8 cellular contexts compared by ENCODE assay signal in the genomic region with DNA sequence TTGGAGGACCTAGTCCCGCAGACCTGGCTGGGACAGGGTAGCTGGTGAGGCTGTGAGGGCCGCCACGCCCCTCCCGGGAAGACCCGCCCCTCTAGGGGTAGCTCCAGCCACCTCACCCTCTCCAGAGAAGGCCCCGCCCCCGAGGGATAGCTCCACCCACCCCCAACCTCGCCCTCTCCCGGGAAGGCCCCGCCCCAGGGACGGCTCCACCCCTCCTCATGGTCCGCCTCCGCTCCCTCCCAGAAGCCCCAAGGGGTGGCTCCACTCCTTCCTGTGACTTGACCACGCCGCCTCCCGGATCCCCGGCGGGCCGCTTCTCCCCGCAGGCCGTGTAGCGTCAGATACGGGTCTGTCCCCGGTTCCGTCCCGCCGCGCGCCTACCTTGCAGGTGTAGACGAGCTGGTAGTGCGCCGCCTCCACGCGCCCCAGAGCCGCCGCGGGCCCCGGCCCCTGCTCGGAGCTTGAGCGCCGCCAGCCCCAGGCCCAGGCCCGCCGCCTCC. TPM values are rescaled to one million over a fixed set of nuclear protein-coding genes. Genes with fewer than 3 reads are reported as not detected.
DNase-seq lines count a peak whose midpoint lies in the region; ATAC-seq and TF ChIP-seq lines count a peak whose summit lies in the region.

No MANE protein-coding gene starts in this region.

- peak overlapping the region; percentile 76 for H3K56ac ChIP-seq in IMR-90 (ENCODE audit: extremely low read depth, insufficient read depth, low read length)

- no peaks in the 10 kb centered on the region for H3F3A ChIP-seq in PC-3 (ENCODE audit: low read length, unreplicated experiment)

- H2AFZ ChIP-seq in IMR-90 (replicated peaks; ENCODE audit: low read length, poor library complexity) (peak overlapping the region; percentile 96), PC-3 (ENCODE audit: low read length) (peak overlapping the region; percentile 42; the same call in 1 of the 2 replicates)

- H2AK5ac ChIP-seq in IMR-90 (ENCODE audit: low read depth, low read length): peak overlapping the region; percentile 99

- POLR2A ChIA-PET in IMR-90 (lab: Charles Lee; ENCODE audit: unreplicated experiment) (interaction anchor here (0.5 to 0.8 kb wide), 4 partner anchors 34 to 50 kb away, joined by 3 to 4 read pairs (median 3); partner anchors contain the start of gene GPSM1), PC-3 (lab: Charles Lee; ENCODE audit: unreplicated experiment) (interaction anchor here (0.5 to 0.9 kb wide), 9 partner anchors 8 to 402 kb away, joined by 3 to 7 read pairs (median 3); no protein-coding TSS in a partner anchor)

- H2BK20ac ChIP-seq in IMR-90 (ENCODE audit: low read depth, low read length): peak overlapping the region; percentile 4; the same call in 1 of the 2 replicates

- H3K27ac ChIP-seq in IMR-90 (ENCODE audit: insufficient read depth, low read length): peak overlapping the region; percentile 83
- H3K27ac ChIP-seq in PC-3 (ENCODE audit: low read length): peak overlapping the region; percentile 75
- peak overlapping the region; percentile 84 to 96 (median 94) for H3K27ac ChIP-seq in esophagus muscularis mucosa (replicated peaks in 1 of 4)

- H3K27me3 Mint-ChIP-seq in naive B cell: peaks cover 0 to 13% (median 0%) of the 10 kb centered on the region in 3 donors

- H3K9ac ChIP-seq in IMR-90 (ENCODE audit: low read depth, low read length): peak overlapping the region; percentile 76
- H3K9ac ChIP-seq in PC-3 (ENCODE audit: low read length): peak overlapping the region; percentile 91

- H3K14ac ChIP-seq in IMR-90 (replicated peaks; ENCODE audit: low read depth, low read length): 0 out of 2 replicates have a peak overlapping the region, but pooled peaks have one; percentile 20

- no peak for TF ChIP-seq CTCF in IMR-90 (conservative IDR thresholded peaks at IDR 0.05; ENCODE audit: low read depth, low read length)
- no peak for TF ChIP-seq CTCF in PC-3 (conservative IDR thresholded peaks at IDR 0.05; ENCODE audit: low read depth, low read length)
- no peak for TF ChIP-seq CTCF in esophagus muscularis mucosa (IDR thresholded peaks at IDR 0.05)

- peak overlapping the region; percentile 94 for H3K4ac ChIP-seq in IMR-90 (ENCODE audit: low read depth, low read length)

- dilution Hi-C loops in IMR-90 (cut with HindIII; ENCODE audit: low sequenced_read_pairs, unreplicated experiment): no loop called here

- TF ChIP-seq POLR2A in IMR-90 (IDR thresholded peaks at IDR 0.05; ENCODE audit: low read depth, low read length) (peak; percentile 75), esophagus muscularis mucosa (IDR thresholded peaks at IDR 0.05; ENCODE audit: low read depth) (peak; percentile 78)

- no peak overlapping the region; the same call in 1 of the 2 replicates for H4K5ac ChIP-seq in IMR-90 (ENCODE audit: low read depth, low read length)

- H3K4me1 ChIP-seq in IMR-90 (ENCODE audit: control insufficient read depth, insufficient read depth, low read length) (peaks cover 29% of the 10 kb centered on the region), PC-3 (ENCODE audit: insufficient read depth, low read length) (peaks cover 9% of the 10 kb centered on the region; the same call in 1 of the 2 replicates), esophagus muscularis mucosa (peaks cover 29 to 39% (median 37%) of the 10 kb centered on the region in 4 donors)

- H2BK120ac ChIP-seq in IMR-90 (ENCODE audit: low read depth, low read length): peak overlapping the region; percentile 72

- H3K23ac ChIP-seq in IMR-90 (ENCODE audit: low read depth, low read length): peak overlapping the region; percentile 8; the same call in 1 of the 2 replicates

- peak overlapping the region; percentile 84 for H2BK5ac ChIP-seq in IMR-90 (ENCODE audit: low read depth, low read length, poor library complexity, severe bottlenecking)

- CTCF ChIA-PET in IMR-90 (lab: Yijun Ruan, JAX): interaction anchor here (0.9 to 1.6 kb wide), 5 partner anchors 9 to 50 kb away, joined by 3 to 8 read pairs (median 3); no protein-coding TSS in a partner anchor
- CTCF ChIA-PET in PC-3 (lab: Charles Lee): interaction anchor here (0.6 to 1.0 kb wide), 3 partner anchors 17 to 135 kb away, joined by 3 to 13 read pairs (median 3); no protein-coding TSS in a partner anchor

- H3K4me3 Mint-ChIP-seq in naive B cell: peak overlapping the region; percentile 74 to 91 (median 86)

- TF ChIP-seq RAD21 in IMR-90 (IDR thresholded peaks at IDR 0.05; ENCODE audit: low read length): no peak

- peak overlapping the region; percentile 22 to 94 (median 72) for H3K27ac Mint-ChIP-seq in naive B cell

- no peaks in the 10 kb centered on the region for H3K79me2 ChIP-seq in PC-3 (ENCODE audit: low read length)

- H4K20me1 ChIP-seq in IMR-90 (ENCODE audit: insufficient read depth, low read length) (no peaks in the 10 kb centered on the region; the same call in 1 of the 2 replicates), PC-3 (ENCODE audit: low read length) (no peaks in the 10 kb centered on the region)

- peak overlapping the region; percentile 100 for H2AK9ac ChIP-seq in IMR-90 (replicated peaks; ENCODE audit: low read depth, low read length, poor library complexity)

- H3K9me3 Mint-ChIP-seq in naive B cell: no peaks in the 10 kb centered on the region

- no peak for TF ChIP-seq EP300 in esophagus muscularis mucosa (IDR thresholded peaks at IDR 0.05)

- H3K9me3 ChIP-seq in IMR-90 (ENCODE audit: control insufficient read depth, insufficient read depth, low read length) (no peaks in the 10 kb centered on the region), PC-3 (ENCODE audit: low read length) (no peaks in the 10 kb centered on the region), esophagus muscularis mucosa (no peaks in the 10 kb centered on the region)

- 1% methylated on average over 22 of the region's 43 CpGs; no CpG with 5 or more reads in 1 of the 2 experiments for WGBS in IMR-90 (ENCODE audit: extremely low coverage in 2 of 2, insufficient read length in 1 of 2), 2 experiments
- no CpG with 5 or more reads among the region's 43 CpGs for WGBS in esophagus muscularis mucosa

- H3K36me3 ChIP-seq in IMR-90 (ENCODE audit: control insufficient read depth, insufficient read depth, low read length) (peaks cover 9% of the 10 kb centered on the region; the same call in 1 of the 2 replicates), PC-3 (ENCODE audit: low read depth, low read length) (no peaks in the 10 kb centered on the region), esophagus muscularis mucosa (peaks cover 0 to 19% (median 10%) of the 10 kb centered on the region in 4 donors)

- DNase-seq in DMS153 treated with DMSO at 0.1 percent for 48 hours (lab: John Stamatoyannopoulos, UW; ENCODE audit: unreplicated experiment) (peak; percentile 60), IMR-90 (peak; percentile 91), PC-3 (peak; percentile 88), esophagus muscularis mucosa (ENCODE audit: extremely low spot score) (peak; percentile 99), naive B cell (peak; percentile 80)
- DNase-seq in activated T-cell treated with anti-CD3 and anti-CD28 coated beads, Interleukin-2, amount 50 U/mL, for 48 hours: peak; percentile 96 to 98
- DNase-seq in stimulated activated CD8-positive, alpha-beta memory T cell treated with anti-CD3 and anti-CD28 coated beads, Interleukin-7, amount 100 ng/mL, for 48 hours (ENCODE audit: extremely low read depth in 1 of 2, low read depth in 1 of 2): peak; percentile 90 to 93

- in situ Hi-C loops in IMR-90 (cut with MboI; ENCODE audit: low sequenced_read_pairs): no loop called here

- H2BK15ac ChIP-seq in IMR-90 (ENCODE audit: low read depth, low read length): peak overlapping the region; percentile 56; the same call in 1 of the 3 replicates

- H4K91ac ChIP-seq in IMR-90 (ENCODE audit: insufficient read depth, low read depth, low read length): peak overlapping the region; percentile 84

- peaks cover 6% of the 10 kb centered on the region for H3K9me1 ChIP-seq in IMR-90 (ENCODE audit: insufficient read depth, low read length)

- intact Hi-C loops in IMR-90 (cut with micrococcal nuclease) (loop anchor here (1.0 kb wide), 1 partner anchor 51 kb away; no protein-coding TSS in a partner anchor), PC-3 (cut with micrococcal nuclease) (loop anchor here (2.0 kb wide), 1 partner anchor 18 kb away; no protein-coding TSS in a partner anchor), esophagus muscularis mucosa (cut with DNase I) (loop anchor here (2.0 kb wide), 1 partner anchor 20 kb away; no protein-coding TSS in a partner anchor)

- H3K4me1 Mint-ChIP-seq in naive B cell: peaks cover 3 to 22% (median 7%) of the 10 kb centered on the region in 3 donors

- H3K4me3 ChIP-seq in IMR-90 (ENCODE audit: insufficient read depth, low read depth, low read length) (peak overlapping the region; percentile 85), PC-3 (ENCODE audit: low read length) (peak overlapping the region; percentile 71), esophagus muscularis mucosa (peak overlapping the region; percentile 87 to 100 (median 93))

- H3K36me3 Mint-ChIP-seq in naive B cell: no peaks in the 10 kb centered on the region

- peak; percentile 83 for ATAC-seq in GM21529 (IDR thresholded peaks at IDR 0.05; ENCODE audit: unreplicated experiment)
- ATAC-seq in IMR-90 (ENCODE audit: low read depth): peak; percentile 90
- peak; percentile 90 for ATAC-seq in PC-3
- peak; percentile 76 to 77 for ATAC-seq in naive B cell (ENCODE audit: low read depth in 2 of 2)

- no peaks in the 10 kb centered on the region for H3K27me3 ChIP-seq in IMR-90 (ENCODE audit: control insufficient read depth, insufficient read depth, low read length)
- no peaks in the 10 kb centered on the region for H3K27me3 ChIP-seq in PC-3 (ENCODE audit: low read length)
- peaks cover 0 to 28% (median 0%) of the 10 kb centered on the region in 4 donors for H3K27me3 ChIP-seq in esophagus muscularis mucosa

- H4K8ac ChIP-seq in IMR-90 (ENCODE audit: low read depth in 2 of 2, low read length in 2 of 2): peak overlapping the region; percentile 51 to 81; a peak in 3 of 4 replicates

- no peak overlapping the region for H3K18ac ChIP-seq in IMR-90 (ENCODE audit: low read depth, low read length)

- no peaks in the 10 kb centered on the region for H3K9me2 ChIP-seq in PC-3 (replicated peaks; ENCODE audit: low read length)

- peaks cover 3 to 31% of the 10 kb centered on the region in 2 experiments; a peak in 3 of 4 replicates for H3K79me1 ChIP-seq in IMR-90 (ENCODE audit: low read depth in 1 of 2, low read length in 2 of 2)

- peak overlapping the region; percentile 83 for H3K4me2 ChIP-seq in IMR-90 (ENCODE audit: low read depth, low read length)
- peak overlapping the region; percentile 80 for H3K4me2 ChIP-seq in PC-3 (ENCODE audit: low read length)

- BruUV-seq in IMR-90 (replicated peaks; lab: Mats Ljungman, UMichigan) (no TSS peak), PC-3 (replicated peaks; lab: Mats Ljungman, UMichigan) (no TSS peak)

RNA-seq across cellular contexts. Expression of gene DNLZ, which starts 0.4 kb away (rescaled TPM):
- total RNA-seq in IMR-90 (2012; rRNA removed) (2.0 and 6.1 TPM in 2 replicates), PC-3 (2014; rRNA removed) (51.4 and 64.9 TPM in 2 replicates), esophagus muscularis mucosa (10 to 100 TPM; 29.5 to 41.3 (median 35.8) TPM)
- polyA plus RNA-seq in IMR-90 (2012; rRNA removed) (11.4 and 20.3 TPM in 2 replicates), naive B cell (ENCODE audit: low read depth in 6 of 6) (10 to 100 TPM; 42.2 to 93.0 (median 57.2) TPM)
- 19.7 and 40.1 TPM in 2 replicates for polyA plus RNA-seq in IMR-90 (2012; cell fraction: cytosol; rRNA removed)
- polyA plus RNA-seq in IMR-90 (2012; cell fraction: nucleus; rRNA removed; ENCODE audit: low replicate concordance): 8.7 and 31.6 TPM in 2 replicates

RNA-seq across cellular contexts. Expression of gene CARD9, which starts 10.3 kb away (rescaled TPM):
- total RNA-seq in IMR-90 (2012; rRNA removed): 0.36 and 1.1 TPM in 2 replicates
- polyA plus RNA-seq in IMR-90 (2012; rRNA removed): 1.5 and 1.9 TPM in 2 replicates
- polyA plus RNA-seq in IMR-90 (2012; cell fraction: cytosol; rRNA removed): 0.47 and 1.0 TPM in 2 replicates
- 9.8 and 17.9 TPM in 2 replicates for polyA plus RNA-seq in IMR-90 (2012; cell fraction: nucleus; rRNA removed; ENCODE audit: low replicate concordance)
- 0.52 and 1.1 TPM in 2 replicates for total RNA-seq in PC-3 (2014; rRNA removed)
- 1 to 10 TPM; 1.2 to 4.2 (median 1.9) TPM for total RNA-seq in esophagus muscularis mucosa
- under 1 TPM in 5 of 6 donors, not detected in 1; 0.16 to 0.52 (median 0.33) TPM for polyA plus RNA-seq in naive B cell (ENCODE audit: low read depth in 6 of 6)

RNA-seq across cellular contexts. Expression of gene GPSM1, which starts 35.8 kb away (rescaled TPM):
- total RNA-seq in IMR-90 (2012; rRNA removed) (28.7 and 29.7 TPM in 2 replicates), PC-3 (2014; rRNA removed) (26.9 and 27.8 TPM in 2 replicates), esophagus muscularis mucosa (10 to 100 TPM in 3 of 4 donors, 1 to 10 TPM in 1; 8.3 to 18.5 (median 16.3) TPM)
- polyA plus RNA-seq in IMR-90 (2012; rRNA removed) (71.2 and 91.4 TPM in 2 replicates), naive B cell (ENCODE audit: low read depth in 6 of 6) (1 to 10 TPM in 2 of 6 donors, under 1 TPM in 3, not detected in 1; 0.69 to 1.6 (median 0.94) TPM)
- 45.5 and 87.8 TPM in 2 replicates for polyA plus RNA-seq in IMR-90 (2012; cell fraction: cytosol; rRNA removed)
- polyA plus RNA-seq in IMR-90 (2012; cell fraction: nucleus; rRNA removed; ENCODE audit: low replicate concordance): 297 and 693 TPM in 2 replicates

RNA-seq across cellular contexts. Expression of gene SNAPC4, which starts 36.8 kb away (rescaled TPM):
- total RNA-seq in IMR-90 (2012; rRNA removed) (2.5 and 3.1 TPM in 2 replicates), PC-3 (2014; rRNA removed) (7.5 and 7.8 TPM in 2 replicates), esophagus muscularis mucosa (1 to 10 TPM; 3.3 to 8.4 (median 4.9) TPM)
- polyA plus RNA-seq in IMR-90 (2012; rRNA removed) (6.5 and 7.6 TPM in 2 replicates), naive B cell (ENCODE audit: low read depth in 6 of 6) (1 to 10 TPM in 5 of 6 donors, not detected in 1; 1.1 to 2.1 (median 1.3) TPM)
- polyA plus RNA-seq in IMR-90 (2012; cell fraction: cytosol; rRNA removed): 3.2 and 3.7 TPM in 2 replicates
- polyA plus RNA-seq in IMR-90 (2012; cell fraction: nucleus; rRNA removed; ENCODE audit: low replicate concordance): 42.0 and 62.6 TPM in 2 replicates

RNA-seq across cellular contexts. Expression of gene ENTR1, which starts 47.3 kb away (rescaled TPM):
- 14.5 and 17.2 TPM in 2 replicates for total RNA-seq in IMR-90 (2012; rRNA removed)
- 34.9 and 37.3 TPM in 2 replicates for polyA plus RNA-seq in IMR-90 (2012; rRNA removed)
- 30.9 and 32.0 TPM in 2 replicates for polyA plus RNA-seq in IMR-90 (2012; cell fraction: cytosol; rRNA removed)
- 139 and 181 TPM in 2 replicates for polyA plus RNA-seq in IMR-90 (2012; cell fraction: nucleus; rRNA removed; ENCODE audit: low replicate concordance)
- 32.3 and 38.3 TPM in 2 replicates for total RNA-seq in PC-3 (2014; rRNA removed)
- total RNA-seq in esophagus muscularis mucosa: 10 to 100 TPM; 26.2 to 44.8 (median 37.6) TPM
- polyA plus RNA-seq in naive B cell (ENCODE audit: low read depth in 6 of 6): 10 to 100 TPM in 5 of 6 donors, 1 to 10 TPM in 1; 6.4 to 15.8 (median 14.4) TPM

Comparison
In these comparisons a context has a peak if more than half of its experiments do, and no peak if none do; other contexts are left out.
1. Peak in every context shown above with its lines: DNase-seq, ATAC-seq, H3K4me3 ChIP-seq and H3K27ac ChIP-seq.